11 cellular contexts compared by ENCODE assay signal in the genomic region with DNA sequence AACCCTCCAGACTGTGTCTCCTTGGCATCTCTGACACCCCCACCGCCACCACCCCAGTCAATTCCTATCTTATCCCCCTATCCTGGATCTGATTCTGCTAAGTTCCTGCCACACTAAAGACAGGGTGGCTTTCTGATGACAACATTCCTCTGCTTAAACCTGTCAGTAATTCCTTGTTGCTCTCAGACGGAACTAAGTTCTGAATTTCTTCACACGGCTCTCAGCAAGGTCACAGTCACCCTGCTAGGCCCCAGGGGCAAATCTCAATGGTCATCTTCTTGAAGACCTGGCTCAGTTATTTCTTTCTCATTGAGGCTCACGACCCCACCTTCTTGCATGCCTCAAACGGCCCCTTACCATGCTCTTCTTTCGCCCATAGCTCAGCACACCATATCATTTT. TPM values are rescaled to one million over a fixed set of nuclear protein-coding genes. Genes with fewer than 3 reads are reported as not detected.
A peak's percentile ranks its signal among the peaks of the same experiment; 100 is the strongest.
DNase-seq lines count a peak whose midpoint lies in the region; ATAC-seq and TF ChIP-seq lines count a peak whose summit lies in the region.
"Had no signal": no experiment of that assay in that cellular context is flagged by ENCODE, and none has a peak within 500 bp of the region (broad histone marks: within the 10 kb centered on the region; RNA-seq: fewer than 3 reads in every experiment).

No MANE protein-coding gene starts in this region.

- H3K27ac ChIP-seq in hepatocyte: peak overlapping the region; percentile 67
- peak overlapping the region in 7 of 8 donors; percentile 55 to 93 (median 88) for H3K27ac ChIP-seq in spleen

- H3K4me3 Mint-ChIP-seq in HFFc6 (peak overlapping the region; percentile 53), activated B cell treated with CpG ODN at 0.5 μM for 24 hours (peak overlapping the region; percentile 9), progenitor cell of endocrine pancreas (ENCODE audit: low read depth) (no peak overlapping the region)

- peaks cover 31% of the 10 kb centered on the region for H3K4me1 ChIP-seq in hepatocyte (ENCODE audit: insufficient read depth)
- H3K4me1 ChIP-seq in spleen: peaks cover 46 to 100% (median 88%) of the 10 kb centered on the region in 6 donors

- H3K4me3 ChIP-seq in hepatocyte: no peak overlapping the region
- H3K4me3 ChIP-seq in spleen: peak overlapping the region in 1 of 8 donors; percentile 8

- no peak for TF ChIP-seq CTCF in HFFc6 (IDR thresholded peaks at IDR 0.05)
- TF ChIP-seq CTCF in activated B cell treated with CpG ODN at 0.5 μM for 24 hours (IDR thresholded peaks at IDR 0.05): no peak
- TF ChIP-seq CTCF in hepatocyte (IDR thresholded peaks at IDR 0.05; ENCODE audit: poor library complexity): no peak
- no peak for TF ChIP-seq CTCF in spleen (IDR thresholded peaks at IDR 0.05 in 8 of 11, conservative IDR thresholded peaks at IDR 0.05 in 3 of 11)
- no peak for TF ChIP-seq CTCF in progenitor cell of endocrine pancreas (IDR thresholded peaks at IDR 0.05; ENCODE audit: unreplicated experiment)

- no peaks in the 10 kb centered on the region for H4K20me1 ChIP-seq in hepatocyte (ENCODE audit: insufficient read depth, poor library complexity, severe bottlenecking)

- H3K4me1 Mint-ChIP-seq in HFFc6 (ENCODE audit: low read depth): peaks cover 39% of the 10 kb centered on the region
- peaks cover 77% of the 10 kb centered on the region for H3K4me1 Mint-ChIP-seq in activated B cell treated with CpG ODN at 0.5 μM for 24 hours
- H3K4me1 Mint-ChIP-seq in progenitor cell of endocrine pancreas (ENCODE audit: low read depth): peaks cover 17% of the 10 kb centered on the region

- POLR2A ChIA-PET in activated B cell treated with CpG ODN at 0.5 μM for 24 hours (lab: Charles Lee): interaction anchor here (0.9 to 1.3 kb wide), 4 partner anchors 9 to 279 kb away, joined by 3 to 4 read pairs (median 3); a partner anchor contains a TSS

- H3K27me3 Mint-ChIP-seq in HFFc6 (ENCODE audit: insufficient read depth) (peaks cover 14% of the 10 kb centered on the region), activated B cell treated with CpG ODN at 0.5 μM for 24 hours (no peaks in the 10 kb centered on the region), progenitor cell of endocrine pancreas (peaks cover 28% of the 10 kb centered on the region)

- no peak overlapping the region for H2AFZ ChIP-seq in hepatocyte

- H3K27me3 ChIP-seq in hepatocyte (no peaks in the 10 kb centered on the region), spleen (replicated peaks in 1 of 7) (no peaks in the 10 kb centered on the region)

- no peaks in the 10 kb centered on the region for H3K79me2 ChIP-seq in hepatocyte

- no peaks in the 10 kb centered on the region for H3K9me3 Mint-ChIP-seq in HFFc6
- H3K9me3 Mint-ChIP-seq in activated B cell treated with CpG ODN at 0.5 μM for 24 hours: no peaks in the 10 kb centered on the region
- H3K9me3 Mint-ChIP-seq in progenitor cell of endocrine pancreas (ENCODE audit: low read depth): no peaks in the 10 kb centered on the region

- peak overlapping the region; percentile 63 for H3K27ac Mint-ChIP-seq in HFFc6
- peak overlapping the region; percentile 89 for H3K27ac Mint-ChIP-seq in activated B cell treated with CpG ODN at 0.5 μM for 24 hours
- H3K27ac Mint-ChIP-seq in progenitor cell of endocrine pancreas: no peak overlapping the region

- CTCF ChIA-PET in activated B cell treated with CpG ODN at 0.5 μM for 24 hours (lab: Charles Lee): no interaction called here

- WGBS in hepatocyte (ENCODE audit: low lambda C conversion rate, missing lambda C conversion rate): 77% methylated on average over 6 of the region's 6 CpGs
- WGBS in spleen, 5 donors: 75 to 87% (median 84%) methylated on average over 6 of the region's 6 CpGs

- no peak overlapping the region for H3K4me2 ChIP-seq in hepatocyte

- no peaks in the 10 kb centered on the region for H3K9me2 ChIP-seq in hepatocyte (replicated peaks; ENCODE audit: insufficient read depth)

- no peaks in the 10 kb centered on the region for H3K36me3 ChIP-seq in hepatocyte (replicated peaks; ENCODE audit: insufficient read depth, low read depth)
- peaks cover 0 to 42% (median 9%) of the 10 kb centered on the region in 6 donors for H3K36me3 ChIP-seq in spleen

- H3K9me3 ChIP-seq in hepatocyte (ENCODE audit: low read depth) (no peaks in the 10 kb centered on the region), spleen (no peaks in the 10 kb centered on the region)

- ATAC-seq in activated B cell treated with CpG ODN at 0.5 μM for 24 hours (ENCODE audit: low read depth): no peak
- no peak for ATAC-seq in GM19035 (IDR thresholded peaks at IDR 0.05; ENCODE audit: unreplicated experiment)

- no peak for TF ChIP-seq POLR2A in spleen (IDR thresholded peaks at IDR 0.05)

- H3K36me3 Mint-ChIP-seq in HFFc6 (ENCODE audit: low read depth): no peaks in the 10 kb centered on the region
- H3K36me3 Mint-ChIP-seq in activated B cell treated with CpG ODN at 0.5 μM for 24 hours (ENCODE audit: low read depth): peaks cover 46% of the 10 kb centered on the region
- no peaks in the 10 kb centered on the region for H3K36me3 Mint-ChIP-seq in progenitor cell of endocrine pancreas (ENCODE audit: insufficient read depth)

- intact Hi-C loops in activated B cell treated with CpG ODN at 0.5 μM for 24 hours (cut with micrococcal nuclease): loop anchor here (5.0 kb wide), 3 partner anchors 34 to 419 kb away; a partner anchor contains a TSS
- intact Hi-C loops in spleen (cut with DNase I; ENCODE audit: low total_unique reads): no loop called here

- DNase-seq in HFFc6 (no peak), activated B cell treated with CpG ODN at 0.5 μM for 24 hours (no peak), hepatocyte (ENCODE audit: low spot score) (no peak), spleen (no peak), NCI-H1694 (lab: John Stamatoyannopoulos, UW) (no peak), progenitor cell of endocrine pancreas (ENCODE audit: low spot score, unreplicated experiment) (no peak)
- DNase-seq: activated T-cell treated with anti-CD3 and anti-CD28 coated beads, Interleukin-2, amount 50 U/mL, for 1 hour; DMS79 treated with DMSO at 0.1 percent for 48 hours; left colon; NCI-H1417 had no signal

RNA-seq across cellular contexts. Expression of a gene that starts 7.6 kb away (rescaled TPM):
- not detected for total RNA-seq in HFFc6 (2021; fragmentation: NEBNext Ultra II Directional; extraction: Animal tissue kit (Norgen Biotek cat#: 25700))
- 59.7 and 66.4 TPM in 2 replicates for total RNA-seq in activated B cell treated with CpG ODN at 0.5 μM for 24 hours
- total RNA-seq in hepatocyte: 3.3 and 7.5 TPM in 2 replicates
- polyA plus RNA-seq in hepatocyte: 10.1 and 17.2 TPM in 2 replicates
- total RNA-seq in spleen: 100 to 1,000 TPM in 4 of 7 donors, 10 to 100 TPM in 3; 43.7 to 268 (median 106) TPM
- polyA plus RNA-seq in spleen: 10 to 100 TPM; 36.8 to 58.5 (median 44.1) TPM
- not detected in 2 replicates for total RNA-seq in progenitor cell of endocrine pancreas
